In the genomic region with DNA sequence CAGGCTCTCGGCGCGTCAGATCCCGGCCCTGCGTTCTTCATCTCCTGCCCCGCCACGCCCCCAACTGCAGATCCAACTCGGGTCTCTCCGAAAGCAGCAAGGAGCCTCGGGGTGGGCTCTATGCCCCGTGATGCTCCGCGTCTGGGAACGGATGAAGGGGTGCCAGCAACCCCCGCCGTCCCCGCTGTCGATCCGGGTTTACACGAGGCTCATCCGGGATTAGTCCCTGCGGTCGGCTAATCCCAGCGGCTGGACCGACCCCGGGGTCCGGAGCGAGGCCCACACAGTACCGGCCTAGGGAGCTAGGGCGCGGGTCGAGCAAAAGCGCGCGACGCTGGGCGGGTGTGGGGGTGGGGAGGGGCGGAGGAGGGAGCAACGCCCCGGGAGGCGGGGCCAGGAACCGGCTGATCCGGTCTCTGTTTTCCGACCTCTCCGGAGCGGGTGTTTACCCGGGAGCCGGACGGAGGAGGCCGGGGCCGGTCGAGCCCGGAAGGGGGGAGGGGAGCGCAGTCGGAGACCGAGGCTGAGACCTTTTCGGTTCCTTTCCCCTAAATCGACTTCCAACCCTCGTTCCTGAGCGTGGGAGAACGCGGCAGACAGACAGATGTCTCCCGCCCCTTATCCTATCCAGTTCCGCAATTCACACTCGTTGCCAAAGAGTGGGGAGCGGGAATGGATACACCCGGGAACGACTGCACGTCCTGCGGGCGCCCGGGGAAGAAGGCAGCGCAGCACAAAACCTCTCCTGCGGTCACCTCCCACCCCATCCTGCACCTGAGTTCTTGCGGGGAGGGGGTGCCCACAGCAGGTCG, we compare ENCODE assay signal across 1 cellular context.
TF ChIP-seq lines count a peak whose summit lies in the region.

No MANE protein-coding gene starts in this region.

TF ChIP-seq in HepG2, 621 proteins besides CTCF, POLR2A, EP300 and RAD21 (continued from another document):
- TF ChIP-seq, protein P1, sequence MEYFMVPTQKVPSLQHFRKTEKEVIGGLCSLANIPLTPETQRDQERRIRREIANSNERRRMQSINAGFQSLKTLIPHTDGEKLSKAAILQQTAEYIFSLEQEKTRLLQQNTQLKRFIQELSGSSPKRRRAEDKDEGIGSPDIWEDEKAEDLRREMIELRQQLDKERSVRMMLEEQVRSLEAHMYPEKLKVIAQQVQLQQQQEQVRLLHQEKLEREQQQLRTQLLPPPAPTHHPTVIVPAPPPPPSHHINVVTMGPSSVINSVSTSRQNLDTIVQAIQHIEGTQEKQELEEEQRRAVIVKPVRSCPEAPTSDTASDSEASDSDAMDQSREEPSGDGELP (IDR thresholded peaks at IDR 0.05; ENCODE audit: borderline replicate concordance, low read depth): peak; percentile 69; the same call in 1 of the 2 replicates
- 0 out of 2 replicates have a peak, but pooled peaks have one; percentile 55 for TF ChIP-seq ZNF124 (CRISPR knock-in tag; IDR thresholded peaks at IDR 0.05)
- TF ChIP-seq, protein P2, sequence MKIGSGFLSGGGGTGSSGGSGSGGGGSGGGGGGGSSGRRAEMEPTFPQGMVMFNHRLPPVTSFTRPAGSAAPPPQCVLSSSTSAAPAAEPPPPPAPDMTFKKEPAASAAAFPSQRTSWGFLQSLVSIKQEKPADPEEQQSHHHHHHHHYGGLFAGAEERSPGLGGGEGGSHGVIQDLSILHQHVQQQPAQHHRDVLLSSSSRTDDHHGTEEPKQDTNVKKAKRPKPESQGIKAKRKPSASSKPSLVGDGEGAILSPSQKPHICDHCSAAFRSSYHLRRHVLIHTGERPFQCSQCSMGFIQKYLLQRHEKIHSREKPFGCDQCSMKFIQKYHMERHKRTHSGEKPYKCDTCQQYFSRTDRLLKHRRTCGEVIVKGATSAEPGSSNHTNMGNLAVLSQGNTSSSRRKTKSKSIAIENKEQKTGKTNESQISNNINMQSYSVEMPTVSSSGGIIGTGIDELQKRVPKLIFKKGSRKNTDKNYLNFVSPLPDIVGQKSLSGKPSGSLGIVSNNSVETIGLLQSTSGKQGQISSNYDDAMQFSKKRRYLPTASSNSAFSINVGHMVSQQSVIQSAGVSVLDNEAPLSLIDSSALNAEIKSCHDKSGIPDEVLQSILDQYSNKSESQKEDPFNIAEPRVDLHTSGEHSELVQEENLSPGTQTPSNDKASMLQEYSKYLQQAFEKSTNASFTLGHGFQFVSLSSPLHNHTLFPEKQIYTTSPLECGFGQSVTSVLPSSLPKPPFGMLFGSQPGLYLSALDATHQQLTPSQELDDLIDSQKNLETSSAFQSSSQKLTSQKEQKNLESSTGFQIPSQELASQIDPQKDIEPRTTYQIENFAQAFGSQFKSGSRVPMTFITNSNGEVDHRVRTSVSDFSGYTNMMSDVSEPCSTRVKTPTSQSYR (CRISPR knock-in tag; IDR thresholded peaks at IDR 0.05; ENCODE audit: borderline replicate concordance): peak; percentile 92; the same call in 1 of the 2 replicates
- peak; percentile 46; the same call in 1 of the 2 replicates for TF ChIP-seq ZNF724P (CRISPR knock-in tag; IDR thresholded peaks at IDR 0.05; ENCODE audit: borderline replicate concordance)
- peak; percentile 7; the same call in 1 of the 2 replicates for TF ChIP-seq EEA1 (CRISPR knock-in tag; IDR thresholded peaks at IDR 0.05; ENCODE audit: borderline replicate concordance)
